In genomic region chr2:181678033-181678586, GRCh38 we compare ENCODE assay signal across 9 cellular contexts. TPM values are rescaled to one million over a fixed set of nuclear protein-coding genes. Genes with fewer than 3 reads are reported as not detected.
DNase-seq lines count a peak whose midpoint lies in the region; ATAC-seq lines count a peak whose summit lies in the region.
"Had no signal": no experiment of that assay in that cellular context is flagged by ENCODE, and none has a peak within 500 bp of the region (broad histone marks: within the 10 kb centered on the region; RNA-seq: fewer than 3 reads in every experiment).

No MANE protein-coding gene starts in this region.

- no peak overlapping the region for H3K4me3 ChIP-seq in SJCRH30
- peak overlapping the region; percentile 19 for H3K4me3 ChIP-seq in iPS-15b (ENCODE audit: low read depth, low read length)

- H3K4me1 ChIP-seq in SJCRH30: no peaks in the 10 kb centered on the region; the same call in 1 of the 2 replicates
- peaks cover 16% of the 10 kb centered on the region for H3K4me1 ChIP-seq in iPS-15b (ENCODE audit: control insufficient read depth, insufficient read depth, low read length)

- no peak overlapping the region for H3K9ac ChIP-seq in iPS-15b (ENCODE audit: low read depth, low read length)

- H3K27me3 ChIP-seq in SJCRH30 (no peaks in the 10 kb centered on the region), iPS-15b (ENCODE audit: control insufficient read depth, insufficient read depth, low read length) (peaks cover 98% of the 10 kb centered on the region)

- H3K36me3 ChIP-seq in SJCRH30 (no peaks in the 10 kb centered on the region), iPS-15b (ENCODE audit: control insufficient read depth, insufficient read depth, low read length) (no peaks in the 10 kb centered on the region)

- no peak for ATAC-seq in HG03045 (IDR thresholded peaks at IDR 0.05; ENCODE audit: unreplicated experiment)

- DNase-seq in DMS 273 (lab: John Stamatoyannopoulos, UW; ENCODE audit: unreplicated experiment) (peak; percentile 77), DMS 273 treated with DMSO at 0.1 percent for 48 hours (lab: John Stamatoyannopoulos, UW) (no peak), SJCRH30 (peak; percentile 26 to 37), amniotic epithelial cell (ENCODE audit: low read depth) (peak; percentile 77), SIG-M5 (lab: John Stamatoyannopoulos, UW) (no peak)
- peak; percentile 28 to 62 (median 48) for DNase-seq in stimulated activated CD4-positive, alpha-beta T cell treated with anti-CD3 and anti-CD28 coated beads, Interleukin-12 subunit alpha, Interleukin-12 subunit beta, amount 100 ng/mL, for 48 hours (ENCODE audit: low read depth in 2 of 3, low spot score in 1 of 3)

- H3K27ac ChIP-seq in SJCRH30: no peak overlapping the region
- H3K27ac ChIP-seq: 22Rv1 had no signal

- H3K9me3 ChIP-seq in SJCRH30 (replicated peaks) (no peaks in the 10 kb centered on the region), iPS-15b (ENCODE audit: control insufficient read depth, insufficient read depth, low read length) (no peaks in the 10 kb centered on the region)

RNA-seq across cellular contexts. Expression of gene NEUROD1, which starts 2.2 kb away (rescaled TPM):
- total RNA-seq in SJCRH30 (2014; rRNA removed; shearing (Covaris generic)): not detected in 2 replicates

RNA-seq across cellular contexts. Expression of gene CERKL, which starts 21.2 kb away (rescaled TPM):
- 0.05 TPM in 1 of 2 replicates, not detected in the other for total RNA-seq in SJCRH30 (2014; rRNA removed; shearing (Covaris generic))

Comparison
In these comparisons a context has a peak if more than half of its experiments do, and no peak if none do; other contexts are left out.
1. DNase-seq: peak in DMS 273 (single experiment), SJCRH30 (2 of 2), amniotic epithelial cell (single experiment) and stimulated activated CD4-positive, alpha-beta T cell treated with anti-CD3 and anti-CD28 coated beads, Interleukin-12 subunit alpha, Interleukin-12 subunit beta, amount 100 ng/mL, for 48 hours (3 of 3); none in DMS 273 treated with DMSO at 0.1 percent for 48 hours (single experiment) and SIG-M5 (single experiment).